Comparison of ENCODE assay signal across 24 cellular contexts in genomic region chr16:2985457-2985856, GRCh38. TPM values are rescaled to one million over a fixed set of nuclear protein-coding genes. Genes with fewer than 3 reads are reported as not detected.
DNase-seq lines count a peak whose midpoint lies in the region; ATAC-seq, FAIRE-seq and TF ChIP-seq lines count a peak whose summit lies in the region.
"Had no signal": no experiment of that assay in that cellular context is flagged by ENCODE, and none has a peak within 500 bp of the region (broad histone marks: within the 10 kb centered on the region; RNA-seq: fewer than 3 reads in every experiment).

No MANE protein-coding gene starts in this region.

- peaks cover 0 to 30% (median 11%) of the 10 kb centered on the region in 7 donors for H3K27me3 ChIP-seq in heart right ventricle
- no peaks in the 10 kb centered on the region for H3K27me3 ChIP-seq in pancreas
- H3K27me3 ChIP-seq: adrenal gland, colonic mucosa had no signal

- no peak for TF ChIP-seq CTCF in heart right ventricle (IDR thresholded peaks at IDR 0.05)
- no peak for TF ChIP-seq CTCF in pancreas (IDR thresholded peaks at IDR 0.05)

- peak; percentile 16 to 69 (median 30) for ATAC-seq in heart right ventricle
- peak; percentile 40 to 56 (median 46) for ATAC-seq in pancreas
- ATAC-seq: activated CD8-positive, alpha-beta T cell treated with anti-CD3 and anti-CD28 coated beads, Interleukin-2, amount 10 ng/mL, durations not matched to agents 7 days and 5 days; gastroesophageal sphincter; HCT116; PC-3; stimulated activated naive CD8-positive, alpha-beta T cell treated with anti-CD3 and anti-CD28 coated beads, Interleukin-15, amount 100 ng/mL, for 72 hours had no signal

- H3K4me1 ChIP-seq in heart right ventricle = peaks cover 3 to 41% (median 22%) of the 10 kb centered on the region in 9 donors
- peaks cover 13 to 39% (median 17%) of the 10 kb centered on the region in 3 donors for H3K4me1 ChIP-seq in pancreas

- H3K9me3 ChIP-seq in heart right ventricle = no peaks in the 10 kb centered on the region
- H3K9me3 ChIP-seq in pancreas = no peaks in the 10 kb centered on the region
- H3K9me3 ChIP-seq: adrenal gland, colonic mucosa, esophagus muscularis mucosa, gastroesophageal sphincter, SJSA1, tibial nerve had no signal

- intact Hi-C loops in heart right ventricle (cut with DNase I) (no loop called here), pancreas (cut with DNase I) (no loop called here)

- H3K27ac ChIP-seq in heart right ventricle (peak overlapping the region; percentile 47 to 95 (median 84)), pancreas (peak overlapping the region; percentile 70 to 84 (median 71))
- H3K27ac ChIP-seq: adrenal gland, colonic mucosa, esophagus muscularis mucosa, gastroesophageal sphincter, SJSA1, tibial nerve had no signal

- DNase-seq in NCI-H69 (lab: John Stamatoyannopoulos, UW) (peak; percentile 69), heart right ventricle (peak in 1 of 2 donors; percentile 58), pancreas (peak in 5 of 6 donors; percentile 79 to 93 (median 83)), T-helper 9 cell (no peak), HuH-7 (ENCODE audit: low spot score) (no peak)
- DNase-seq: activated CD4-positive, alpha-beta T cell treated with anti-CD3 and anti-CD28 coated beads for 1 hour; activated CD8-positive, alpha-beta T cell treated with anti-CD3 and anti-CD28 coated beads, Interleukin-2, amount 10 ng/mL, durations not matched to agents 7 days and 5 days; CD4-positive, alpha-beta memory T cell; colonic mucosa; DMS153; GDM1; KG1; occipital lobe; PC-3; stimulated activated CD4-positive, alpha-beta T cell treated with anti-CD3 and anti-CD28 coated beads, Interleukin-12 subunit alpha, Interleukin-12 subunit beta, amount 100 ng/mL, for 4 hours; stimulated activated naive CD8-positive, alpha-beta T cell treated with anti-CD3 and anti-CD28 coated beads, Interleukin-15, amount 100 ng/mL, for 72 hours; T-helper 1 cell had no signal

- H3K4me3 ChIP-seq in heart right ventricle (no peak overlapping the region), pancreas (no peak overlapping the region)
- H3K4me3 ChIP-seq: adrenal gland, colonic mucosa, esophagus muscularis mucosa, gastroesophageal sphincter, SJSA1, tibial nerve had no signal

- WGBS in heart right ventricle, 2 donors = 42 to 47% methylated on average over 9 of the region's 9 CpGs
- WGBS in pancreas, 2 donors = 5 to 19% methylated on average over 9 of the region's 9 CpGs

- no peak for FAIRE-seq in pancreas (lab: Jason Lieb, UNC)
- FAIRE-seq: keratinocyte had no signal

- H3K36me3 ChIP-seq in heart right ventricle (no peaks in the 10 kb centered on the region), pancreas (no peaks in the 10 kb centered on the region)
- H3K36me3 ChIP-seq: adrenal gland, colonic mucosa, esophagus muscularis mucosa, gastroesophageal sphincter, SJSA1, tibial nerve had no signal

RNA-seq across cellular contexts. Expression of gene PKMYT1, which starts 5.2 kb away (rescaled TPM):
- total RNA-seq in heart right ventricle (1 to 10 TPM in 2 of 10 donors, under 1 TPM in 7, not detected in 1; 0.34 to 4.2 (median 0.66) TPM), pancreas (1 to 10 TPM in 3 of 6 donors, under 1 TPM in 3; 0.28 to 1.7 (median 1.1) TPM)
- polyA plus RNA-seq in heart right ventricle (1 to 10 TPM; 1.4 to 3.7 TPM), pancreas (1 to 10 TPM; 3.7 to 4.8 TPM)
- polyA plus RNA-seq: CD4-positive, alpha-beta memory T cell had no signal

RNA-seq across cellular contexts. Expression of gene PAQR4, which starts 16.3 kb away (rescaled TPM):
- 10 to 100 TPM in 1 of 10 donors, 1 to 10 TPM in 9; 3.7 to 13.8 (median 6.5) TPM for total RNA-seq in heart right ventricle
- polyA plus RNA-seq in heart right ventricle = 10 to 100 TPM in 1 of 2 donors, 1 to 10 TPM in 1; 8.2 to 17.9 TPM
- total RNA-seq in pancreas = 1 to 10 TPM; 5.3 to 9.1 (median 6.3) TPM
- 10 to 100 TPM in 1 of 2 donors, 1 to 10 TPM in 1; 6.6 to 12.5 TPM for polyA plus RNA-seq in pancreas

RNA-seq across cellular contexts. Expression of gene KREMEN2, which starts 21.4 kb away (rescaled TPM):
- total RNA-seq in heart right ventricle = not detected
- not detected for polyA plus RNA-seq in heart right ventricle
- total RNA-seq in pancreas = under 1 TPM in 3 of 6 donors, not detected in 3; 0.09 to 0.32 (median 0.16) TPM
- polyA plus RNA-seq in pancreas = under 1 TPM; 0.07 to 0.27 TPM
- total RNA-seq: adrenal gland; CD4-positive, alpha-beta memory T cell; gastroesophageal sphincter; occipital lobe; SJSA1; tibial nerve had no signal
- polyA plus RNA-seq: adrenal gland; CD4-positive, alpha-beta memory T cell had no signal

RNA-seq across cellular contexts. Expression of gene CLDN9, which starts 27.3 kb away (rescaled TPM):
- total RNA-seq in heart right ventricle (1 to 10 TPM in 3 of 10 donors, under 1 TPM in 7; 0.19 to 1.5 (median 0.79) TPM), pancreas (1 to 10 TPM; 1.7 to 5.1 (median 2.4) TPM)
- polyA plus RNA-seq in heart right ventricle (1 to 10 TPM; 1.0 to 3.2 TPM), pancreas (10 to 100 TPM; 10.5 to 12.1 TPM)
- total RNA-seq: CD4-positive, alpha-beta memory T cell; occipital lobe; SJSA1 had no signal
- polyA plus RNA-seq: CD4-positive, alpha-beta memory T cell; keratinocyte had no signal

RNA-seq across cellular contexts. Expression of gene CLDN6, which starts 32.5 kb away (rescaled TPM):
- under 1 TPM in 1 of 10 donors, not detected in 9; 0.28 TPM for total RNA-seq in heart right ventricle
- polyA plus RNA-seq in heart right ventricle = under 1 TPM in 1 of 2 donors, not detected in 1; 0.03 TPM
- 1 to 10 TPM in 2 of 6 donors, under 1 TPM in 4; 0.37 to 5.1 (median 0.73) TPM for total RNA-seq in pancreas
- 1 to 10 TPM in 1 of 2 donors, under 1 TPM in 1; 0.12 to 3.2 TPM for polyA plus RNA-seq in pancreas
- total RNA-seq: activated CD8-positive, alpha-beta T cell treated with anti-CD3 and anti-CD28 coated beads, Interleukin-2, amount 10 ng/mL, durations not matched to agents 7 days and 5 days; CD4-positive, alpha-beta memory T cell; esophagus muscularis mucosa; gastroesophageal sphincter; occipital lobe; PC-3; SJSA1; tibial nerve had no signal
- polyA plus RNA-seq: adrenal gland; CD4-positive, alpha-beta memory T cell; keratinocyte had no signal

Comparison
In these comparisons a context has a peak if more than half of its experiments do, and no peak if none do; other contexts are left out.
1. DNase-seq: peak in NCI-H69 (single experiment) and pancreas (5 of 6); none in T-helper 9 cell (single experiment) and HuH-7 (single experiment).